Comparison of ENCODE assay signal across 1 cellular context in the genomic region with DNA sequence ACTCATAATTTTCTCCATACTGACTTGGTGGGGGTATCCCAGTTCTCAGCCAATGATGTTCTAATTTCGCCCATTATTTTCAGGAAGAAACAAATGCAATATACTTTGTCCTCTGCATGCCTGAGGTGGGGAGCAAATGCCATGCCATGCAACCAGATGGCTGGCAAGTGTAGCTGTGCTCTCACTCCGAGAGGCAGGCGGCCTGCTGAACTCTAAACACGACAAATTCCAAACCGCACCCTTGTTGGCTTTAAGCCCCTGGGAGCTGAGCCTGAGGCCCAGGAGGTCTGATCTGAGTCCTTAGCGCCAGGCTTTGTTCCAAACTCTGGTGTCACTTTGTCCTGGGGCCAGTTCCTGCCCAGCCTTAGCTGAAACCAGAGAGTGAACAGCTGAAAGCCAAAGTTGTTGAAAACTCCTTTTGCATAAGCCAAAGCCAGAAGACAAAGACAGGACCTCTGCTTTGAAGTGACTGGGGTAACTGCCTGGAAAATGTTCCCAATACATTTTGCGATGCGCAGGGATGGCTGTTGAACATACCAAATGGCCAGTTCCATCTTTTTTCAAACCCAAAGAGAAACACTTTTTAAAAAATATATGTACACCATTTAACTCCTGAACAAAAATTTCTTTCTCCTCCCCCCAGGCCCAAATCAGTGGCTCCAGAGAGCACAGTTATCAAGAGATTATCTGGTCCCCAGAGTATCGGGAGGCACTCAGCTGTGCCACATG.
TF ChIP-seq lines count a peak whose summit lies in the region.

No MANE protein-coding gene starts in this region.

TF ChIP-seq in HepG2, 621 proteins besides CTCF, POLR2A, EP300 and RAD21 (continued from another document and continues in another):
- TF ChIP-seq, protein P1, sequence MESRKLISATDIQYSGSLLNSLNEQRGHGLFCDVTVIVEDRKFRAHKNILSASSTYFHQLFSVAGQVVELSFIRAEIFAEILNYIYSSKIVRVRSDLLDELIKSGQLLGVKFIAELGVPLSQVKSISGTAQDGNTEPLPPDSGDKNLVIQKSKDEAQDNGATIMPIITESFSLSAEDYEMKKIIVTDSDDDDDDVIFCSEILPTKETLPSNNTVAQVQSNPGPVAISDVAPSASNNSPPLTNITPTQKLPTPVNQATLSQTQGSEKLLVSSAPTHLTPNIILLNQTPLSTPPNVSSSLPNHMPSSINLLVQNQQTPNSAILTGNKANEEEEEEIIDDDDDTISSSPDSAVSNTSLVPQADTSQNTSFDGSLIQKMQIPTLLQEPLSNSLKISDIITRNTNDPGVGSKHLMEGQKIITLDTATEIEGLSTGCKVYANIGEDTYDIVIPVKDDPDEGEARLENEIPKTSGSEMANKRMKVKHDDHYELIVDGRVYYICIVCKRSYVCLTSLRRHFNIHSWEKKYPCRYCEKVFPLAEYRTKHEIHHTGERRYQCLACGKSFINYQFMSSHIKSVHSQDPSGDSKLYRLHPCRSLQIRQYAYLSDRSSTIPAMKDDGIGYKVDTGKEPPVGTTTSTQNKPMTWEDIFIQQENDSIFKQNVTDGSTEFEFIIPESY (CRISPR knock-in tag; IDR thresholded peaks at IDR 0.05) = peak; percentile 91
- TF ChIP-seq ZNF101 (CRISPR knock-in tag; IDR thresholded peaks at IDR 0.05; ENCODE audit: borderline replicate concordance, low read depth) (0 out of 2 replicates have a peak, but pooled peaks have one; percentile 20), MYPOP (CRISPR knock-in tag; IDR thresholded peaks at IDR 0.05) (no peak), CBFB (CRISPR knock-in tag; IDR thresholded peaks at IDR 0.05) (0 out of 2 replicates have a peak, but pooled peaks have one; percentile 27), HOXA3 (CRISPR knock-in tag; IDR thresholded peaks at IDR 0.05) (peak; percentile 60), MAF1 (CRISPR knock-in tag; IDR thresholded peaks at IDR 0.05; ENCODE audit: borderline replicate concordance) (no peak), ZNF343 (CRISPR knock-in tag; IDR thresholded peaks at IDR 0.05) (no peak), HNF4G (IDR thresholded peaks at IDR 0.05; ENCODE audit: borderline replicate concordance, low read depth, low read length) (peak; percentile 46), HNF4G (CRISPR knock-in tag; IDR thresholded peaks at IDR 0.05; ENCODE audit: borderline replicate concordance, low read depth) (no peak), KLF12 (CRISPR knock-in tag; IDR thresholded peaks at IDR 0.05; ENCODE audit: borderline replicate concordance) (0 out of 2 replicates have a peak, but pooled peaks have one; percentile 17), HDAC2 (CRISPR knock-in tag; IDR thresholded peaks at IDR 0.05) (peak; percentile 60), CBX5 (CRISPR knock-in tag; IDR thresholded peaks at IDR 0.05; ENCODE audit: borderline replicate concordance) (0 out of 2 replicates have a peak, but pooled peaks have one; percentile 32), TBX2 (CRISPR knock-in tag; IDR thresholded peaks at IDR 0.05; ENCODE audit: borderline replicate concordance) (peak; percentile 62; the same call in 1 of the 2 replicates), RXRA (CRISPR knock-in tag; IDR thresholded peaks at IDR 0.05) (peak; percentile 52; the same call in 1 of the 2 replicates), FOXJ3 (CRISPR knock-in tag; IDR thresholded peaks at IDR 0.05; ENCODE audit: borderline replicate concordance) (0 out of 2 replicates have a peak, but pooled peaks have one; percentile 42), SP4 (CRISPR knock-in tag; IDR thresholded peaks at IDR 0.05) (peak; percentile 39; the same call in 1 of the 2 replicates), BCL6 (CRISPR knock-in tag; IDR thresholded peaks at IDR 0.05) (peak; percentile 43; the same call in 1 of the 2 replicates), ZNF180 (CRISPR knock-in tag; IDR thresholded peaks at IDR 0.05; ENCODE audit: borderline replicate concordance, low read depth) (0 out of 2 replicates have a peak, but pooled peaks have one; percentile 26), MEIS1 (CRISPR knock-in tag; IDR thresholded peaks at IDR 0.05; ENCODE audit: borderline replicate concordance) (peak; percentile 28; the same call in 1 of the 2 replicates), MED13 (CRISPR knock-in tag; IDR thresholded peaks at IDR 0.05) (no peak), TEAD3 (CRISPR knock-in tag; optimal IDR thresholded peaks at IDR 0.05; ENCODE audit: borderline replicate concordance) (peak; percentile 83), NFATC3 (CRISPR knock-in tag; IDR thresholded peaks at IDR 0.05) (peak; percentile 51; the same call in 1 of the 2 replicates), ZFP91 (CRISPR knock-in tag; IDR thresholded peaks at IDR 0.05; ENCODE audit: borderline replicate concordance) (peak; percentile 84), ZNF331 (CRISPR knock-in tag; IDR thresholded peaks at IDR 0.05) (peak; percentile 71), ZFY (CRISPR knock-in tag; IDR thresholded peaks at IDR 0.05) (peak; percentile 57; the same call in 1 of the 2 replicates), GLI4 (CRISPR knock-in tag; IDR thresholded peaks at IDR 0.05; ENCODE audit: borderline replicate concordance) (0 out of 2 replicates have a peak, but pooled peaks have one; percentile 57), KDM3A (CRISPR knock-in tag; IDR thresholded peaks at IDR 0.05; ENCODE audit: low read depth) (0 out of 2 replicates have a peak, but pooled peaks have one; percentile 40), GABPB1 (CRISPR knock-in tag; IDR thresholded peaks at IDR 0.05) (no peak), ELF1 (CRISPR knock-in tag; IDR thresholded peaks at IDR 0.05) (no peak), NFIC (IDR thresholded peaks at IDR 0.05; ENCODE audit: low read length) (0 out of 2 replicates have a peak, but pooled peaks have one; percentile 13), ZNF383 (CRISPR knock-in tag; IDR thresholded peaks at IDR 0.05; ENCODE audit: borderline replicate concordance) (0 out of 2 replicates have a peak, but pooled peaks have one; percentile 19), ZNF691 (CRISPR knock-in tag; IDR thresholded peaks at IDR 0.05; ENCODE audit: borderline replicate concordance, low read depth) (0 out of 2 replicates have a peak, but pooled peaks have one; percentile 40), ZFAT (CRISPR knock-in tag; conservative IDR thresholded peaks at IDR 0.05) (no peak), ZNF644 (CRISPR knock-in tag; IDR thresholded peaks at IDR 0.05; ENCODE audit: low read depth) (0 out of 2 replicates have a peak, but pooled peaks have one; percentile 21), ZNF580 (CRISPR knock-in tag; IDR thresholded peaks at IDR 0.05; ENCODE audit: borderline replicate concordance, low read depth) (peak; percentile 46; the same call in 1 of the 2 replicates), ZBTB7B (CRISPR knock-in tag; IDR thresholded peaks at IDR 0.05) (peak; percentile 79), ZNF547 (CRISPR knock-in tag; IDR thresholded peaks at IDR 0.05) (peak; percentile 37; the same call in 1 of the 2 replicates), ZSCAN29 (CRISPR knock-in tag; conservative IDR thresholded peaks at IDR 0.05) (peak; percentile 51; the same call in 1 of the 2 replicates), POLR2G (IDR thresholded peaks at IDR 0.05; ENCODE audit: low read depth, low read length) (0 out of 2 replicates have a peak, but pooled peaks have one; percentile 43), XBP1 (CRISPR knock-in tag; IDR thresholded peaks at IDR 0.05) (no peak), RFXAP (CRISPR knock-in tag; IDR thresholded peaks at IDR 0.05; ENCODE audit: borderline replicate concordance) (0 out of 2 replicates have a peak, but pooled peaks have one; percentile 8), ZNF292 (CRISPR knock-in tag; IDR thresholded peaks at IDR 0.05; ENCODE audit: borderline replicate concordance, low read depth) (peak; percentile 77; the same call in 1 of the 2 replicates), MED1 (CRISPR knock-in tag; IDR thresholded peaks at IDR 0.05) (no peak), KLF9 (CRISPR knock-in tag; IDR thresholded peaks at IDR 0.05; ENCODE audit: low read depth) (no peak), PITX1 (CRISPR knock-in tag; IDR thresholded peaks at IDR 0.05) (0 out of 2 replicates have a peak, but pooled peaks have one; percentile 36), ZNF430 (CRISPR knock-in tag; IDR thresholded peaks at IDR 0.05) (no peak), SOX6 (IDR thresholded peaks at IDR 0.05) (no peak), SOX6 (CRISPR knock-in tag; IDR thresholded peaks at IDR 0.05) (peak; percentile 9; the same call in 1 of the 2 replicates), HNF4A (CRISPR knock-in tag; IDR thresholded peaks at IDR 0.05) (peak; percentile 71), CEBPG (CRISPR knock-in tag; IDR thresholded peaks at IDR 0.05) (peak; percentile 32; the same call in 1 of the 2 replicates), ZNF775 (CRISPR knock-in tag; IDR thresholded peaks at IDR 0.05; ENCODE audit: borderline replicate concordance) (no peak)
- TF ChIP-seq, protein P2, sequence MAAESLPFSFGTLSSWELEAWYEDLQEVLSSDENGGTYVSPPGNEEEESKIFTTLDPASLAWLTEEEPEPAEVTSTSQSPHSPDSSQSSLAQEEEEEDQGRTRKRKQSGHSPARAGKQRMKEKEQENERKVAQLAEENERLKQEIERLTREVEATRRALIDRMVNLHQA (CRISPR knock-in tag; IDR thresholded peaks at IDR 0.05) = no peak
- TF ChIP-seq, protein P3, sequence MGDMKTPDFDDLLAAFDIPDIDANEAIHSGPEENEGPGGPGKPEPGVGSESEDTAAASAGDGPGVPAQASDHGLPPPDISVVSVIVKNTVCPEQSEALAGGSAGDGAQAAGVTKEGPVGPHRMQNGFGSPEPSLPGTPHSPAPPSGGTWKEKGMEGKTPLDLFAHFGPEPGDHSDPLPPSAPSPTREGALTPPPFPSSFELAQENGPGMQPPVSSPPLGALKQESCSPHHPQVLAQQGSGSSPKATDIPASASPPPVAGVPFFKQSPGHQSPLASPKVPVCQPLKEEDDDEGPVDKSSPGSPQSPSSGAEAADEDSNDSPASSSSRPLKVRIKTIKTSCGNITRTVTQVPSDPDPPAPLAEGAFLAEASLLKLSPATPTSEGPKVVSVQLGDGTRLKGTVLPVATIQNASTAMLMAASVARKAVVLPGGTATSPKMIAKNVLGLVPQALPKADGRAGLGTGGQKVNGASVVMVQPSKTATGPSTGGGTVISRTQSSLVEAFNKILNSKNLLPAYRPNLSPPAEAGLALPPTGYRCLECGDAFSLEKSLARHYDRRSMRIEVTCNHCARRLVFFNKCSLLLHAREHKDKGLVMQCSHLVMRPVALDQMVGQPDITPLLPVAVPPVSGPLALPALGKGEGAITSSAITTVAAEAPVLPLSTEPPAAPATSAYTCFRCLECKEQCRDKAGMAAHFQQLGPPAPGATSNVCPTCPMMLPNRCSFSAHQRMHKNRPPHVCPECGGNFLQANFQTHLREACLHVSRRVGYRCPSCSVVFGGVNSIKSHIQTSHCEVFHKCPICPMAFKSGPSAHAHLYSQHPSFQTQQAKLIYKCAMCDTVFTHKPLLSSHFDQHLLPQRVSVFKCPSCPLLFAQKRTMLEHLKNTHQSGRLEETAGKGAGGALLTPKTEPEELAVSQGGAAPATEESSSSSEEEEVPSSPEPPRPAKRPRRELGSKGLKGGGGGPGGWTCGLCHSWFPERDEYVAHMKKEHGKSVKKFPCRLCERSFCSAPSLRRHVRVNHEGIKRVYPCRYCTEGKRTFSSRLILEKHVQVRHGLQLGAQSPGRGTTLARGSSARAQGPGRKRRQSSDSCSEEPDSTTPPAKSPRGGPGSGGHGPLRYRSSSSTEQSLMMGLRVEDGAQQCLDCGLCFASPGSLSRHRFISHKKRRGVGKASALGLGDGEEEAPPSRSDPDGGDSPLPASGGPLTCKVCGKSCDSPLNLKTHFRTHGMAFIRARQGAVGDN (CRISPR knock-in tag; IDR thresholded peaks at IDR 0.05) = peak; percentile 79
- TF ChIP-seq, protein P4, sequence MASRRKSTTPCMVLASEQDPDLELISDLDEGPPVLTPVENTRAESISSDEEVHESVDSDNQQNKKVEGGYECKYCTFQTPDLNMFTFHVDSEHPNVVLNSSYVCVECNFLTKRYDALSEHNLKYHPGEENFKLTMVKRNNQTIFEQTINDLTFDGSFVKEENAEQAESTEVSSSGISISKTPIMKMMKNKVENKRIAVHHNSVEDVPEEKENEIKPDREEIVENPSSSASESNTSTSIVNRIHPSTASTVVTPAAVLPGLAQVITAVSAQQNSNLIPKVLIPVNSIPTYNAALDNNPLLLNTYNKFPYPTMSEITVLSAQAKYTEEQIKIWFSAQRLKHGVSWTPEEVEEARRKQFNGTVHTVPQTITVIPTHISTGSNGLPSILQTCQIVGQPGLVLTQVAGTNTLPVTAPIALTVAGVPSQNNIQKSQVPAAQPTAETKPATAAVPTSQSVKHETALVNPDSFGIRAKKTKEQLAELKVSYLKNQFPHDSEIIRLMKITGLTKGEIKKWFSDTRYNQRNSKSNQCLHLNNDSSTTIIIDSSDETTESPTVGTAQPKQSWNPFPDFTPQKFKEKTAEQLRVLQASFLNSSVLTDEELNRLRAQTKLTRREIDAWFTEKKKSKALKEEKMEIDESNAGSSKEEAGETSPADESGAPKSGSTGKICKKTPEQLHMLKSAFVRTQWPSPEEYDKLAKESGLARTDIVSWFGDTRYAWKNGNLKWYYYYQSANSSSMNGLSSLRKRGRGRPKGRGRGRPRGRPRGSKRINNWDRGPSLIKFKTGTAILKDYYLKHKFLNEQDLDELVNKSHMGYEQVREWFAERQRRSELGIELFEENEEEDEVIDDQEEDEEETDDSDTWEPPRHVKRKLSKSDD (CRISPR knock-in tag; IDR thresholded peaks at IDR 0.05; ENCODE audit: low read depth) = 0 out of 2 replicates have a peak, but pooled peaks have one; percentile 48
